Comparison of ENCODE assay signal across 34 cellular contexts in genomic region chr14:24991821-24992220, GRCh38. TPM values are rescaled to one million over a fixed set of nuclear protein-coding genes. Genes with fewer than 3 reads are reported as not detected.
"Had no signal": no experiment of that assay in that cellular context is flagged by ENCODE, and none has a peak within 500 bp of the region (broad histone marks: within the 10 kb centered on the region; RNA-seq: fewer than 3 reads in every experiment).

No MANE protein-coding gene starts in this region.

- H3K4me3 ChIP-seq: adrenal gland, ascending aorta, cardiac muscle cell had no signal

- FAIRE-seq: bronchial epithelial cell, TTC549 had no signal

- H3K4me1 ChIP-seq: adrenal gland, ascending aorta had no signal

- DNase-seq: activated B cell treated with CpG ODN at 0.5 μM for 24 hours; activated CD4-positive, alpha-beta memory T cell treated with anti-CD3 and anti-CD28 coated beads for 36 hours; activated CD4-positive, alpha-beta T cell treated with anti-CD3 and anti-CD28 coated beads for 4 hours; activated CD4-positive, alpha-beta T cell treated with anti-CD3 and anti-CD28 coated beads, Interleukin-2, amount 10 ng/mL, durations not matched to agents 24 days and 14 days; activated CD4-positive, alpha-beta T cell treated with anti-CD3 and anti-CD28 coated beads, Interleukin-2, amount 50 U/mL, for 1 hour; activated CD4-positive, alpha-beta T cell treated with anti-CD3 and anti-CD28 coated beads, Interleukin-2, amount 50 U/mL, for 4 hours; activated CD4-positive, CD25-positive, alpha-beta regulatory T cell treated with anti-CD3 and anti-CD28 coated beads, Interleukin-2, amount 50 U/mL, for 72 hours; activated CD8-positive, alpha-beta memory T cell treated with anti-CD3 and anti-CD28 coated beads, Interleukin-2, amount 50 U/mL, for 4 hours; activated CD8-positive, alpha-beta T cell treated with anti-CD3 and anti-CD28 coated beads for 36 hours; activated effector memory CD4-positive, alpha-beta T cell treated with anti-CD3 and anti-CD28 coated beads, Interleukin-2, amount 50 U/mL, for 16 hours; activated gamma-delta T cell treated with Interleukin-2 at 50 U/mL for 16 hours; activated naive CD4-positive, alpha-beta T cell; activated naive CD4-positive, alpha-beta T cell treated with anti-CD3 and anti-CD28 coated beads for 36 hours; activated naive CD4-positive, alpha-beta T cell treated with anti-CD3 and anti-CD28 coated beads, Interleukin-2, amount 50 U/mL, for 16 hours; activated naive CD8-positive, alpha-beta T cell treated with anti-CD3 and anti-CD28 coated beads for 36 hours; activated T-cell treated with anti-CD3 and anti-CD28 coated beads for 4 hours; activated T-cell treated with anti-CD3 and anti-CD28 coated beads, Interleukin-2, amount 50 U/mL, for 1 hour; activated T-cell treated with anti-CD3 and anti-CD28 coated beads, Interleukin-2, amount 50 U/mL, for 4 hours; activated T-cell treated with anti-CD3 and anti-CD28 coated beads, Interleukin-2, amount 50 U/mL, for 72 hours; adrenal gland; amygdala; anterior cingulate cortex; central memory CD4-positive, alpha-beta T cell; T-helper 1 cell; T-helper 2 cell; T-helper 9 cell had no signal

- H3K27ac ChIP-seq: adrenal gland, ascending aorta, cardiac muscle cell, VCaP had no signal

- H3K27me3 ChIP-seq: adrenal gland, ascending aorta had no signal

- ATAC-seq: activated CD8-positive, alpha-beta T cell treated with anti-CD3 and anti-CD28 coated beads for 36 hours; activated naive CD4-positive, alpha-beta T cell treated with anti-CD3 and anti-CD28 coated beads, Interleukin-2, amount 50 U/mL, for 72 hours; activated T-cell treated with anti-CD3 and anti-CD28 coated beads, Interleukin-2, amount 50 U/mL, for 4 hours; activated T-helper 17 cell treated with anti-CD3 and anti-CD28 coated beads, Interleukin-2, amount 50 U/mL, for 72 hours had no signal

- H3K36me3 ChIP-seq: adrenal gland, ascending aorta, cardiac muscle cell had no signal

- H3K9me3 ChIP-seq: adrenal gland, ascending aorta had no signal

RNA-seq across cellular contexts. Expression of gene STXBP6, which starts 58.1 kb away (rescaled TPM):
- total RNA-seq: activated CD4-positive, alpha-beta memory T cell treated with anti-CD3 and anti-CD28 coated beads for 36 hours; activated CD4-positive, alpha-beta T cell treated with anti-CD3 and anti-CD28 coated beads, Interleukin-2, amount 10 ng/mL, durations not matched to agents 24 days and 14 days; activated CD8-positive, alpha-beta T cell treated with anti-CD3 and anti-CD28 coated beads for 36 hours; activated naive CD4-positive, alpha-beta T cell treated with anti-CD3 and anti-CD28 coated beads for 36 hours; activated naive CD8-positive, alpha-beta T cell treated with anti-CD3 and anti-CD28 coated beads for 36 hours; activated T-cell treated with anti-CD3 and anti-CD28 coated beads, Interleukin-2, amount 50 U/mL, for 72 hours; activated T-helper 1 cell treated with anti-CD3 and anti-CD28 coated beads, Interleukin-12 subunit alpha, Interleukin-12 subunit beta, Interleukin-2, Interleukin-4 antibody, amounts not matched to agents 30 ng/mL and 10 ng/mL and 1 ng/mL, durations not matched to agents 14 hours and 24 hours and 36 hours; activated T-helper 17 cell treated with anti-CD3 and anti-CD28 coated beads, Interleukin-2, amount 50 U/mL, for 72 hours; bronchial epithelial cell had no signal
